ENCODE assay signal across 9 cellular contexts in genomic region chr2:74267068-74267467, GRCh38.
DNase-seq lines count a peak whose midpoint lies in the region; ATAC-seq and TF ChIP-seq lines count a peak whose summit lies in the region.
"Had no signal": no experiment of that assay in that cellular context is flagged by ENCODE, and none has a peak within 500 bp of the region (broad histone marks: within the 10 kb centered on the region; RNA-seq: fewer than 3 reads in every experiment).

No MANE protein-coding gene starts in this region.

- intact Hi-C loops in colonic mucosa (cut with DNase I) = loop anchor here (10.0 kb wide), 1 partner anchor 128 kb away; no protein-coding TSS in a partner anchor

- H3K9ac ChIP-seq in colonic mucosa (ENCODE audit: low read depth in 2 of 2, low read length in 2 of 2) = no peak overlapping the region

- TF ChIP-seq EP300 in Ishikawa (IDR thresholded peaks at IDR 0.05; ENCODE audit: borderline replicate concordance) = no peak

- H3K27ac ChIP-seq in colonic mucosa (peak overlapping the region; percentile 79), substantia nigra (ENCODE audit: low read depth, low read length, poor library complexity, severe bottlenecking) (no peak overlapping the region)
- H3K27ac ChIP-seq: HL-60 had no signal

- no peak for ATAC-seq in HG03159 (IDR thresholded peaks at IDR 0.05; ENCODE audit: unreplicated experiment)

- no peaks in the 10 kb centered on the region for H3K27me3 ChIP-seq in colonic mucosa

- DNase-seq in DMS53 treated with DMSO at 0.1 percent for 48 hours (lab: John Stamatoyannopoulos, UW; ENCODE audit: unreplicated experiment) = peak; percentile 76
- peak; percentile 32 for DNase-seq in T-helper 9 cell
- peak; percentile 83 for DNase-seq in colonic mucosa
- DNase-seq in stimulated activated CD4-positive, alpha-beta T cell treated with anti-CD3 and anti-CD28 coated beads, Interleukin-2, amount 100 ng/mL, for 4 hours (ENCODE audit: low read depth) = peak; percentile 30
- DNase-seq in NCI-H1930 (lab: John Stamatoyannopoulos, UW) = no peak
- DNase-seq in substantia nigra (lab: John Stamatoyannopoulos, UW) = no peak

- no peaks in the 10 kb centered on the region for H3K36me3 ChIP-seq in colonic mucosa

- TF ChIP-seq CTCF in colonic mucosa (IDR thresholded peaks at IDR 0.05) = peak; percentile 68

- H3K9me3 ChIP-seq in colonic mucosa = no peaks in the 10 kb centered on the region

- no peak overlapping the region for H3K4me3 ChIP-seq in colonic mucosa

- peak; percentile 49 for TF ChIP-seq RAD21 in Ishikawa (IDR thresholded peaks at IDR 0.05; ENCODE audit: low read depth)

- H3K4me1 ChIP-seq in colonic mucosa = no peaks in the 10 kb centered on the region

TF ChIP-seq in Ishikawa, 13 proteins besides CTCF, POLR2A, EP300 and RAD21:
- no peak for TF ChIP-seq TCF12 (IDR thresholded peaks at IDR 0.05; ENCODE audit: low read depth)
- no peak for TF ChIP-seq CREB1 (IDR thresholded peaks at IDR 0.05; ENCODE audit: low read depth)
- TF ChIP-seq MAX (IDR thresholded peaks at IDR 0.05) = no peak
TF ChIP-seq in Ishikawa: peak in this region for 0.

Comparison
In these comparisons a context has a peak if more than half of its experiments do, and no peak if none do; other contexts are left out.
1. DNase-seq: peak in DMS53 treated with DMSO at 0.1 percent for 48 hours (single experiment), T-helper 9 cell (single experiment), colonic mucosa (single experiment) and stimulated activated CD4-positive, alpha-beta T cell treated with anti-CD3 and anti-CD28 coated beads, Interleukin-2, amount 100 ng/mL, for 4 hours (single experiment); none in NCI-H1930 (0 of 2) and substantia nigra (0 of 49).